18 cellular contexts compared by ENCODE assay signal in genomic region chr2:239605409-239605808, GRCh38.
DNase-seq lines count a peak whose midpoint lies in the region; ATAC-seq, FAIRE-seq and TF ChIP-seq lines count a peak whose summit lies in the region.
"Had no signal": no experiment of that assay in that cellular context is flagged by ENCODE, and none has a peak within 500 bp of the region (broad histone marks: within the 10 kb centered on the region; RNA-seq: fewer than 3 reads in every experiment).

No MANE protein-coding gene starts in this region.

- H3K36me3 ChIP-seq in BLaER1 (no peaks in the 10 kb centered on the region), DND-41 (ENCODE audit: insufficient read depth, low read length) (no peaks in the 10 kb centered on the region), neutrophil (no peaks in the 10 kb centered on the region)
- H3K36me3 ChIP-seq: HAP-1 had no signal

- no peaks in the 10 kb centered on the region for H3K27me3 ChIP-seq in BLaER1
- no peaks in the 10 kb centered on the region for H3K27me3 ChIP-seq in DND-41 (ENCODE audit: insufficient read depth, low read length, poor library complexity)
- no peaks in the 10 kb centered on the region for H3K27me3 ChIP-seq in neutrophil

- TF ChIP-seq POLR2A in A549 (IDR thresholded peaks at IDR 0.05; ENCODE audit: low read length), result no peak

- no peaks in the 10 kb centered on the region for H3K79me2 ChIP-seq in DND-41 (ENCODE audit: insufficient read depth, low read length)

- H3K4me1 ChIP-seq in A549 (no peaks in the 10 kb centered on the region), BLaER1 (peaks cover 92% of the 10 kb centered on the region), DND-41 (ENCODE audit: insufficient read depth, low read length) (peaks cover 50% of the 10 kb centered on the region), neutrophil (ENCODE audit: control insufficient read depth in 1 of 2, insufficient read depth in 1 of 2, low read depth in 1 of 2, low read length in 1 of 2) (peaks cover 52 to 56% of the 10 kb centered on the region in 2 experiments)
- H3K4me1 ChIP-seq: HAP-1 had no signal

- CTCF ChIA-PET in A549 (lab: Yijun Ruan, JAX), result interaction anchor here (0.6 to 0.7 kb wide), 2 partner anchors 19 to 22 kb away, joined by 3 read pairs; no protein-coding TSS in a partner anchor

- FAIRE-seq in A549 (lab: Jason Lieb, UNC), result no peak
- FAIRE-seq: D721Med, GM12891, GM18507, H54 had no signal

- no peak for DNase-seq in A549 (ENCODE audit: low read depth in 1 of 2, low spot score in 1 of 2)
- DNase-seq in DND-41, result no peak
- no peak for DNase-seq in MV-4-11 (lab: John Stamatoyannopoulos, UW)
- no peak for DNase-seq in islet precursor cell
- DNase-seq: CD4-positive, CD25-positive, alpha-beta regulatory T cell; CD8-positive, alpha-beta memory T cell; DMS 273 treated with DMSO at 0.1 percent for 48 hours; DMS79; GF-D8; GOT3; HFFc6 had no signal

- H3K4me3 ChIP-seq in A549 (no peak overlapping the region), BLaER1 (no peak overlapping the region), DND-41 (ENCODE audit: low read depth in 1 of 2, low read length in 2 of 2) (no peak overlapping the region), neutrophil (ENCODE audit: low read depth in 1 of 2, low read length in 1 of 2) (no peak overlapping the region)
- H3K4me3 ChIP-seq: HAP-1 had no signal

- 38% methylated on average over 6 of the region's 6 CpGs for WGBS in A549 (ENCODE audit: missing lambda C conversion rate)

- TF ChIP-seq CTCF in A549 (IDR thresholded peaks at IDR 0.05) (no peak), DND-41 (IDR thresholded peaks at IDR 0.05; ENCODE audit: borderline replicate concordance, extremely low read depth, low read length, poor library complexity, severe bottlenecking) (no peak), neutrophil (IDR thresholded peaks at IDR 0.05) (no peak)

- no peak overlapping the region for H3K27ac ChIP-seq in A549
- H3K27ac ChIP-seq in BLaER1, result no peak overlapping the region
- peak overlapping the region; percentile 57 for H3K27ac ChIP-seq in DND-41 (ENCODE audit: low read length)
- peak overlapping the region; percentile 63 for H3K27ac ChIP-seq in neutrophil

- no peak for ATAC-seq in A549
- no peak for ATAC-seq in DND-41 (ENCODE audit: insufficient read depth, low read depth)

- TF ChIP-seq EP300 in A549 (IDR thresholded peaks at IDR 0.05), result no peak

- H3K9ac ChIP-seq in BLaER1 (no peak overlapping the region), DND-41 (ENCODE audit: low read depth, low read length) (no peak overlapping the region)

- POLR2A ChIA-PET in A549 (lab: Yijun Ruan, JAX), result no interaction called here

- no peak overlapping the region for H2AFZ ChIP-seq in DND-41 (ENCODE audit: low read depth, low read length)

- no peak overlapping the region for H3K4me2 ChIP-seq in A549
- peak overlapping the region; percentile 79 for H3K4me2 ChIP-seq in BLaER1
- H3K4me2 ChIP-seq in DND-41 (ENCODE audit: insufficient read depth, low read length), result no peak overlapping the region

- H3K9me3 ChIP-seq in A549 (peaks cover 4% of the 10 kb centered on the region; the same call in 1 of the 3 replicates), BLaER1 (peaks cover 8% of the 10 kb centered on the region), DND-41 (ENCODE audit: insufficient read depth, low read length, severe bottlenecking) (no peaks in the 10 kb centered on the region), neutrophil (no peaks in the 10 kb centered on the region)
- H3K9me3 ChIP-seq: HAP-1 had no signal

- no peaks in the 10 kb centered on the region for H4K20me1 ChIP-seq in BLaER1
- no peaks in the 10 kb centered on the region for H4K20me1 ChIP-seq in DND-41 (ENCODE audit: insufficient read depth, low read length)

- no peak for TF ChIP-seq RAD21 in A549 (conservative IDR thresholded peaks at IDR 0.05 in 1 of 2, IDR thresholded peaks at IDR 0.05 in 1 of 2)

TF ChIP-seq in A549, 52 proteins besides CTCF, POLR2A, EP300 and RAD21:
- TF ChIP-seq MAFK (IDR thresholded peaks at IDR 0.05; ENCODE audit: partially characterized antibody), result peak; percentile 39
- no peak for TF ChIP-seq HES2 (IDR thresholded peaks at IDR 0.05)

Comparison
In these comparisons a context has a peak if more than half of its experiments do, and no peak if none do; other contexts are left out.
1. H3K27ac ChIP-seq: peak in DND-41 (single experiment) and neutrophil (single experiment); none in A549 (0 of 2) and BLaER1 (single experiment).